In genomic region chr1:208531003-208531750, GRCh38 we compare ENCODE assay signal across 1 cellular context.
TF ChIP-seq lines count a peak whose summit lies in the region.

No MANE protein-coding gene starts in this region.

TF ChIP-seq in K562, 482 proteins besides CTCF, POLR2A, EP300 and RAD21 (continued from another document):
- TF ChIP-seq PRDM10 (IDR thresholded peaks at IDR 0.05; ENCODE audit: partially characterized antibody) = no peak
- no peak for TF ChIP-seq HOMEZ (CRISPR knock-in tag; IDR thresholded peaks at IDR 0.05)
- TF ChIP-seq KAT8 (IDR thresholded peaks at IDR 0.05; ENCODE audit: low read depth) = no peak
- no peak for TF ChIP-seq RNF219 (CRISPR knock-in tag; IDR thresholded peaks at IDR 0.05)
- 0 out of 2 replicates have a peak, but pooled peaks have one; percentile 20 for TF ChIP-seq PKNOX1 (IDR thresholded peaks at IDR 0.05)
- TF ChIP-seq TCFL5 (CRISPR knock-in tag; conservative IDR thresholded peaks at IDR 0.05) = no peak
- TF ChIP-seq RFX5 (IDR thresholded peaks at IDR 0.05; ENCODE audit: low read depth, low read length) = no peak
- no peak for TF ChIP-seq DIDO1 (tag; IDR thresholded peaks at IDR 0.05; ENCODE audit: low read depth)
